9 cellular contexts compared by ENCODE assay signal in genomic region chr6:142913036-142913510, GRCh38. TPM values are rescaled to one million over a fixed set of nuclear protein-coding genes. Genes with fewer than 3 reads are reported as not detected.
DNase-seq lines count a peak whose midpoint lies in the region; ATAC-seq and TF ChIP-seq lines count a peak whose summit lies in the region.
"Had no signal": no experiment of that assay in that cellular context is flagged by ENCODE, and none has a peak within 500 bp of the region (broad histone marks: within the 10 kb centered on the region; RNA-seq: fewer than 3 reads in every experiment).

No MANE protein-coding gene starts in this region.

- ATAC-seq in CD8-positive, alpha-beta T cell, result peak; percentile 32
- ATAC-seq in GM19438 (IDR thresholded peaks at IDR 0.05; ENCODE audit: low read depth, unreplicated experiment) (peak; percentile 52), HG03135 (IDR thresholded peaks at IDR 0.05; ENCODE audit: unreplicated experiment) (peak; percentile 68), heart right ventricle (no peak), psoas muscle (no peak)

- no peaks in the 10 kb centered on the region for H3K36me3 ChIP-seq in CD8-positive, alpha-beta T cell (ENCODE audit: insufficient read depth, low read length)
- peaks cover 0 to 11% (median 0%) of the 10 kb centered on the region in 9 donors for H3K36me3 ChIP-seq in heart right ventricle
- H3K36me3 ChIP-seq in psoas muscle (ENCODE audit: insufficient read depth in 1 of 2, low read depth in 1 of 2), result no peaks in the 10 kb centered on the region
- H3K36me3 ChIP-seq: right lobe of liver had no signal

- WGBS in heart right ventricle, 2 donors, result 91 to 93% methylated on average over 5 of the region's 5 CpGs
- WGBS in psoas muscle, 3 donors, result 90% methylated on average over 5 of the region's 5 CpGs

- H3K4me1 Mint-ChIP-seq in CD8-positive, alpha-beta T cell (ENCODE audit: low read depth), result peaks cover 83% of the 10 kb centered on the region
- peaks cover 68% of the 10 kb centered on the region for H3K4me1 Mint-ChIP-seq in activated CD4-positive, alpha-beta memory T cell treated with anti-CD3 and anti-CD28 coated beads, Interleukin-2, amount 10 ng/mL, durations not matched to agents 7 days and 5 days

- no peaks in the 10 kb centered on the region for H3K27me3 ChIP-seq in CD8-positive, alpha-beta T cell (ENCODE audit: insufficient read depth, low read length)
- H3K27me3 ChIP-seq in heart right ventricle, result no peaks in the 10 kb centered on the region
- H3K27me3 ChIP-seq in psoas muscle (ENCODE audit: insufficient read depth in 3 of 3, low read length in 2 of 3), result no peaks in the 10 kb centered on the region
- H3K27me3 ChIP-seq: right lobe of liver had no signal

- peak overlapping the region; percentile 43 for H3K4me3 ChIP-seq in CD8-positive, alpha-beta T cell (ENCODE audit: low read depth, low read length)
- H3K4me3 ChIP-seq in heart right ventricle, result peak overlapping the region in 1 of 10 donors; percentile 22
- no peak overlapping the region for H3K4me3 ChIP-seq in psoas muscle
- H3K4me3 ChIP-seq: right lobe of liver had no signal

- H3K27ac Mint-ChIP-seq in CD8-positive, alpha-beta T cell, result peak overlapping the region; percentile 99
- H3K27ac Mint-ChIP-seq in activated CD4-positive, alpha-beta memory T cell treated with anti-CD3 and anti-CD28 coated beads, Interleukin-2, amount 10 ng/mL, durations not matched to agents 7 days and 5 days, result peak overlapping the region; percentile 99

- no peaks in the 10 kb centered on the region for H3K27me3 Mint-ChIP-seq in CD8-positive, alpha-beta T cell (ENCODE audit: low read depth)
- H3K27me3 Mint-ChIP-seq in activated CD4-positive, alpha-beta memory T cell treated with anti-CD3 and anti-CD28 coated beads, Interleukin-2, amount 10 ng/mL, durations not matched to agents 7 days and 5 days, result no peaks in the 10 kb centered on the region

- CTCF ChIA-PET in CD8-positive, alpha-beta T cell (lab: Charles Lee), result interaction anchor here (0.5 to 1.7 kb wide), 7 partner anchors 27 to 221 kb away, joined by 3 to 5 read pairs (median 3); no protein-coding TSS in a partner anchor
- CTCF ChIA-PET in activated CD4-positive, alpha-beta memory T cell treated with anti-CD3 and anti-CD28 coated beads, Interleukin-2, amount 10 ng/mL, durations not matched to agents 7 days and 5 days (lab: Charles Lee), result interaction anchor here (1.0 to 2.0 kb wide), 5 partner anchors 9 to 30 kb away, joined by 3 to 7 read pairs (median 4); no protein-coding TSS in a partner anchor

- peaks cover 79% of the 10 kb centered on the region for H3K4me1 ChIP-seq in CD8-positive, alpha-beta T cell (ENCODE audit: insufficient read depth, low read length)
- H3K4me1 ChIP-seq in heart right ventricle, result peaks cover 0 to 21% (median under 1%) of the 10 kb centered on the region in 9 donors
- peaks cover 17% of the 10 kb centered on the region for H3K4me1 ChIP-seq in psoas muscle
- H3K4me1 ChIP-seq: right lobe of liver had no signal

- intact Hi-C loops in CD8-positive, alpha-beta T cell (cut with DNase I, micrococcal nuclease), result loop anchor here in 1 of 2 experiments (1.0 kb wide), 3 partner anchors 11 to 31 kb away; no protein-coding TSS in a partner anchor
- intact Hi-C loops in heart right ventricle (cut with DNase I), result no loop called here
- intact Hi-C loops in psoas muscle (cut with DNase I), result no loop called here

- POLR2A ChIA-PET in CD8-positive, alpha-beta T cell (lab: Charles Lee), result interaction anchor here (0.6 to 1.6 kb wide), 5 partner anchors 30 to 164 kb away, joined by 3 to 10 read pairs (median 4); no protein-coding TSS in a partner anchor
- POLR2A ChIA-PET in activated CD4-positive, alpha-beta memory T cell treated with anti-CD3 and anti-CD28 coated beads, Interleukin-2, amount 10 ng/mL, durations not matched to agents 7 days and 5 days (lab: Charles Lee), result interaction anchor here (0.7 to 8.0 kb wide), 18 partner anchors 10 to 93 kb away, joined by 3 to 81 read pairs (median 6); partner anchors contain the start of gene HIVEP2

- no peaks in the 10 kb centered on the region for H3K9me3 Mint-ChIP-seq in CD8-positive, alpha-beta T cell
- H3K9me3 Mint-ChIP-seq in activated CD4-positive, alpha-beta memory T cell treated with anti-CD3 and anti-CD28 coated beads, Interleukin-2, amount 10 ng/mL, durations not matched to agents 7 days and 5 days, result no peaks in the 10 kb centered on the region

- H3K4me3 Mint-ChIP-seq in CD8-positive, alpha-beta T cell, result peak overlapping the region; percentile 82
- peak overlapping the region; percentile 75 for H3K4me3 Mint-ChIP-seq in activated CD4-positive, alpha-beta memory T cell treated with anti-CD3 and anti-CD28 coated beads, Interleukin-2, amount 10 ng/mL, durations not matched to agents 7 days and 5 days

- H3K36me3 Mint-ChIP-seq in CD8-positive, alpha-beta T cell, result peaks cover 4% of the 10 kb centered on the region
- peaks cover 21% of the 10 kb centered on the region for H3K36me3 Mint-ChIP-seq in activated CD4-positive, alpha-beta memory T cell treated with anti-CD3 and anti-CD28 coated beads, Interleukin-2, amount 10 ng/mL, durations not matched to agents 7 days and 5 days (ENCODE audit: low read depth)

- DNase-seq in CD8-positive, alpha-beta T cell, result no peak
- DNase-seq in activated CD4-positive, alpha-beta memory T cell treated with anti-CD3 and anti-CD28 coated beads, Interleukin-2, amount 10 ng/mL, durations not matched to agents 7 days and 5 days, result no peak
- DNase-seq in AG08395 (ENCODE audit: low spot score) (no peak), heart right ventricle (no peak), NCI-H2107 treated with DMSO at 0.1 percent for 48 hours (lab: John Stamatoyannopoulos, UW; ENCODE audit: unreplicated experiment) (no peak), psoas muscle (no peak)
- DNase-seq: right lobe of liver had no signal

- no peaks in the 10 kb centered on the region for H3K9me3 ChIP-seq in CD8-positive, alpha-beta T cell (ENCODE audit: low read length)
- H3K9me3 ChIP-seq in heart right ventricle (no peaks in the 10 kb centered on the region), psoas muscle (no peaks in the 10 kb centered on the region)
- H3K9me3 ChIP-seq: right lobe of liver had no signal

- TF ChIP-seq CTCF in CD8-positive, alpha-beta T cell (IDR thresholded peaks at IDR 0.05), result no peak
- TF ChIP-seq CTCF in heart right ventricle (IDR thresholded peaks at IDR 0.05) (no peak), psoas muscle (IDR thresholded peaks at IDR 0.05) (no peak)

- H3K27ac ChIP-seq in CD8-positive, alpha-beta T cell (ENCODE audit: low read depth, low read length), result peak overlapping the region; percentile 78
- H3K27ac ChIP-seq in heart right ventricle (peak overlapping the region in 1 of 10 donors; percentile 76), psoas muscle (no peak overlapping the region)
- H3K27ac ChIP-seq: right lobe of liver had no signal

RNA-seq across cellular contexts. Expression of gene HIVEP2, which starts 31.9 kb away (rescaled TPM):
- total RNA-seq in CD8-positive, alpha-beta T cell, result 10 to 100 TPM; 30.8 to 31.0 TPM
- 10 to 100 TPM; 30.5 to 32.8 TPM for total RNA-seq in activated CD4-positive, alpha-beta memory T cell treated with anti-CD3 and anti-CD28 coated beads, Interleukin-2, amount 10 ng/mL, durations not matched to agents 7 days and 5 days
- total RNA-seq in heart right ventricle, result 10 to 100 TPM; 10.3 to 31.6 (median 21.7) TPM
- 1 to 10 TPM; 2.1 to 2.9 TPM for polyA plus RNA-seq in heart right ventricle
- 10 to 100 TPM; 22.6 to 39.7 (median 29.0) TPM for total RNA-seq in psoas muscle
- polyA plus RNA-seq in psoas muscle, result 10 to 100 TPM in 1 of 3 donors, 1 to 10 TPM in 2; 6.2 to 15.1 (median 6.3) TPM

Comparison
In these comparisons a context has a peak if more than half of its experiments do, and no peak if none do; other contexts are left out.
1. ATAC-seq: peak in CD8-positive, alpha-beta T cell (single experiment), GM19438 (single experiment) and HG03135 (single experiment); none in heart right ventricle (0 of 8) and psoas muscle (0 of 4).